Comparison of ENCODE assay signal across 8 cellular contexts in the genomic region with DNA sequence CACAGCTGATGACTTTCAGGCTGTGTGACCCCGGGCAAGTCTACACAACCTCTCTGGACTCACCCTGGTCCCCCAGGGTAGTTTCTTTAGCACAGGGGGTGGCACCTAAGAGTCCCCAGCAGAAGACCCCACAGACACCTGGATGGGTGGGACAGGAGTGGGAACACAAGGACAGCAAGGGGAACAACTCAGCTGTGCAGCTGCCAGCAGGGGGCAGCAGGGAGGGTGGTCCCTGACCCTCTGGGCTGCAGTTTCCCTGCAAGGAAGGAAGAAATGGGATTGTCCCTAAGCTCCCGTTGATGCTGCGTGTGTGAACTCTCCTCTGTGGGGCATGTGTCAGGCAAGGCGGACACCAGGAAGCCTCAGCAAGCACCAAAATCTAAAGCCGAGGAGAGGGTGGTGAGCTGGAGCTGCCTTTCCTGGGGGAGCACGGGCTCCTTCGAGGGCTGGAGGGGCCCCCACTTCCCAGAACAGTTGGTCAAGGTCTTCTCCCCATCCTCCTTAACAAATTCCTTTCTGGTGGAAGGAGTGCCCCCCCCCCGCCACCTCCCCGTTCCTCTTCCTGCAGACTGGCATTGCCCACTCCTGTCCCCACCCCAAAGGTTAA. TPM values are rescaled to one million over a fixed set of nuclear protein-coding genes. Genes with fewer than 3 reads are reported as not detected.
DNase-seq lines count a peak whose midpoint lies in the region; ATAC-seq and TF ChIP-seq lines count a peak whose summit lies in the region.

No MANE protein-coding gene starts in this region.

- no peaks in the 10 kb centered on the region for H4K20me1 ChIP-seq in Loucy (ENCODE audit: insufficient read depth, low read length, poor library complexity, severe bottlenecking)

- no peak overlapping the region for H3K14ac ChIP-seq in neuronal stem cell (ENCODE audit: low read length)

- no peak overlapping the region for H4K91ac ChIP-seq in neuronal stem cell (ENCODE audit: low read depth, low read length, poor library complexity)

- no peak for ATAC-seq in GM21447 (IDR thresholded peaks at IDR 0.05; ENCODE audit: unreplicated experiment)

- WGBS in neuronal stem cell (ENCODE audit: extremely low coverage in 2 of 2, insufficient read length in 2 of 2, insufficient replicate concordance in 1 of 2), 2 donors: no CpG with 5 or more reads among the region's 9 CpGs

- H3K27me3 ChIP-seq in Loucy (ENCODE audit: insufficient read depth, low read length, poor library complexity, severe bottlenecking) (no peaks in the 10 kb centered on the region), neuronal stem cell (ENCODE audit: control insufficient read depth in 3 of 3, insufficient read depth in 3 of 3, low read depth in 1 of 3, low read length in 3 of 3) (peaks cover 0 to 7% (median 0%) of the 10 kb centered on the region in 3 experiments)

- H3K27ac Mint-ChIP-seq in brain: peak overlapping the region in 1 of 5 experiments; percentile 87

- H2BK120ac ChIP-seq in neuronal stem cell (ENCODE audit: low read depth, low read length): no peak overlapping the region

- no peaks in the 10 kb centered on the region for H3K79me2 ChIP-seq in Loucy (ENCODE audit: insufficient read depth, low read length)

- in situ Hi-C loops in KBM-7 (cut with MboI; ENCODE audit: low pct_unique_long_range_greater_than_20kb, low sequenced_read_pairs): no loop called here

- peak overlapping the region; percentile 4 for H2BK5ac ChIP-seq in neuronal stem cell (ENCODE audit: low read length)

- H3K36me3 Mint-ChIP-seq in brain: no peaks in the 10 kb centered on the region

- H4K8ac ChIP-seq in neuronal stem cell (ENCODE audit: low read depth, low read length): peak overlapping the region; percentile 52

- peaks cover 13% of the 10 kb centered on the region for H3K4me1 Mint-ChIP-seq in brain

- peak overlapping the region; percentile 5 for H2AK5ac ChIP-seq in neuronal stem cell (ENCODE audit: low read depth, low read length)

- H2BK15ac ChIP-seq in neuronal stem cell (ENCODE audit: low read length): no peak overlapping the region

- H3K9me3 ChIP-seq in Loucy (ENCODE audit: insufficient read depth, low read depth, low read length): no peaks in the 10 kb centered on the region
- peaks cover 3 to 12% of the 10 kb centered on the region in 2 donors for H3K9me3 ChIP-seq in neuronal stem cell (replicated peaks in 1 of 2; ENCODE audit: control insufficient read depth in 2 of 2, insufficient read depth in 1 of 2, low read depth in 1 of 2, low read length in 2 of 2)

- no peaks in the 10 kb centered on the region for H3K36me3 ChIP-seq in Loucy (ENCODE audit: insufficient read depth, low read length)
- H3K36me3 ChIP-seq in neuronal stem cell (replicated peaks in 1 of 2; ENCODE audit: control insufficient read depth in 2 of 2, insufficient read depth in 2 of 2, low read length in 2 of 2): no peaks in the 10 kb centered on the region

- H3K4me3 ChIP-seq in Loucy (ENCODE audit: low read length, poor library complexity, severe bottlenecking) (no peak overlapping the region), neuronal stem cell (ENCODE audit: low read length in 2 of 2) (no peak overlapping the region)

- H2AFZ ChIP-seq in Loucy (ENCODE audit: low read length): no peak overlapping the region
- H2AFZ ChIP-seq in neuronal stem cell (ENCODE audit: low read length): no peak overlapping the region

- H3K4me1 ChIP-seq in Loucy (ENCODE audit: insufficient read depth, low read length, poor library complexity, severe bottlenecking): no peaks in the 10 kb centered on the region
- H3K4me1 ChIP-seq in neuronal stem cell (ENCODE audit: control insufficient read depth in 2 of 2, insufficient read depth in 1 of 2, low read depth in 1 of 2, low read length in 2 of 2): peaks cover 0 to 6% of the 10 kb centered on the region in 2 donors

- H3K4ac ChIP-seq in neuronal stem cell (ENCODE audit: low read length): no peak overlapping the region

- H3K27me3 Mint-ChIP-seq in brain: peaks cover 5% of the 10 kb centered on the region

- H3K18ac ChIP-seq in neuronal stem cell (ENCODE audit: low read length): peak overlapping the region; percentile 63

- no peaks in the 10 kb centered on the region for H3K79me1 ChIP-seq in neuronal stem cell (ENCODE audit: low read depth, low read length)

- H3F3A ChIP-seq in Loucy (ENCODE audit: low read depth): no peaks in the 10 kb centered on the region

- H3K9me2 ChIP-seq in Loucy (replicated peaks; ENCODE audit: low read depth, low read length): no peaks in the 10 kb centered on the region

- no peak overlapping the region for H2BK12ac ChIP-seq in neuronal stem cell (ENCODE audit: low read length)

- peaks cover 5 to 16% (median 8%) of the 10 kb centered on the region in 5 experiments for H3K9me3 Mint-ChIP-seq in brain

- DNase-seq in ELR (ENCODE audit: low read depth): peak; percentile 51
- peak; percentile 43 for DNase-seq in neuronal stem cell (ENCODE audit: low spot score)
- no peak for DNase-seq in OCI-M2 (lab: John Stamatoyannopoulos, UW; ENCODE audit: unreplicated experiment)
- DNase-seq in occipital lobe (lab: John Stamatoyannopoulos, UW): no peak
- no peak for DNase-seq in KBM-7

- H3K4me3 Mint-ChIP-seq in brain: no peak overlapping the region

- no peak overlapping the region for H3K4me2 ChIP-seq in Loucy (ENCODE audit: low read depth, low read length, poor library complexity, severe bottlenecking)
- H3K4me2 ChIP-seq in neuronal stem cell (ENCODE audit: insufficient read depth, low read length, poor library complexity, severe bottlenecking): no peak overlapping the region

- H3K9ac ChIP-seq in Loucy (ENCODE audit: low read depth, low read length, poor library complexity, severe bottlenecking) (no peak overlapping the region), neuronal stem cell (ENCODE audit: low read depth, low read length, poor library complexity) (no peak overlapping the region)

- no peak overlapping the region for H3K23ac ChIP-seq in neuronal stem cell (ENCODE audit: low read depth, low read length, poor library complexity)

- TF ChIP-seq CTCF in Loucy (conservative IDR thresholded peaks at IDR 0.05; ENCODE audit: low read length) (peak; percentile 87), brain (conservative IDR thresholded peaks at IDR 0.05) (peak; percentile 38 to 67)

- H3K27ac ChIP-seq in neuronal stem cell (replicated peaks; ENCODE audit: low read length): no peak overlapping the region

RNA-seq across cellular contexts. Expression of a gene that starts 24.1 kb away (rescaled TPM):
- 16.9 TPM for polyA plus RNA-seq in brain (ENCODE audit: insufficient read depth, low read depth, low replicate concordance)
- 0.21 TPM for polyA plus RNA-seq in neuronal stem cell (2013, experiment 1 of 2)
- 0.25 TPM for polyA plus RNA-seq in neuronal stem cell (2013, experiment 2 of 2)
- 5.6 TPM for total RNA-seq in occipital lobe

Comparison
In these comparisons a context has a peak if more than half of its experiments do, and no peak if none do; other contexts are left out.
1. DNase-seq: peak in ELR (single experiment) and neuronal stem cell (single experiment); none in OCI-M2 (single experiment), occipital lobe (single experiment) and KBM-7 (single experiment).